In genomic region chr17:43020789-43021738, GRCh38 we compare ENCODE assay signal across 1 cellular context.
TF ChIP-seq lines count a peak whose summit lies in the region.

No MANE protein-coding gene starts in this region.

TF ChIP-seq in GM12878, 131 proteins besides CTCF, POLR2A, EP300 and RAD21:
- TF ChIP-seq SUZ12 (IDR thresholded peaks at IDR 0.05; ENCODE audit: unreplicated experiment) (no peak), BHLHE40 (IDR thresholded peaks at IDR 0.05; ENCODE audit: borderline replicate concordance in 1 of 2, low read depth in 2 of 2, low read length in 1 of 2) (peak in 1 of 2 experiments; percentile 59; a peak in 2 of 4 replicates), MLLT1 (IDR thresholded peaks at IDR 0.05) (peak; percentile 71; the same call in 1 of the 2 replicates), RAD51 (IDR thresholded peaks at IDR 0.05) (0 out of 2 replicates have a peak, but pooled peaks have one; percentile 29)
